Comparison of ENCODE assay signal across 8 cellular contexts in the genomic region with DNA sequence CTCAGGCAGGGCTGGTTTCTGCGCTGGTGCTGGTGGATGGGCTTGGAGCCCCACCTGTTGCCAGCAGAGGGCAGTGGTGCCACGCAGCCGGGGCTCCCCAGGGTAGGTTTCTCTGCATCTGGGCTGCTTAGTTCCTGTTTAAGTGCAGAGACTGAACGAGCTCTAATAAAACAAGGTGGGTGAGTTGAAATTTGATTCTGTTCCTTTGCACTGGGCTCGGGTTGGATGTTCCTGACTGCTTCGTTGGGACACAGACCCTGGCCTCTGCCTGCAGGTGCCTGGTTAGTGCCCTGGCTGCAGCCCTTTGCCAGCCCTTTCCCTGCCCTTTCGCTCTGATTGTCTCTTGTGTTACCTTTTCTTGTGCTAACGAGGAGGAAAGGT. TPM values are rescaled to one million over a fixed set of nuclear protein-coding genes. Genes with fewer than 3 reads are reported as not detected.
A peak's percentile ranks its signal among the peaks of the same experiment; 100 is the strongest.
DNase-seq lines count a peak whose midpoint lies in the region; ATAC-seq and TF ChIP-seq lines count a peak whose summit lies in the region.

No MANE protein-coding gene starts in this region.

- peak; percentile 56 for ATAC-seq in HG02798 (IDR thresholded peaks at IDR 0.05; ENCODE audit: poor library complexity, unreplicated experiment)
- ATAC-seq in GM19467 (IDR thresholded peaks at IDR 0.05; ENCODE audit: unreplicated experiment): no peak

- peak in 1 of 3 donors; percentile 79 for TF ChIP-seq CTCF in lower leg skin (IDR thresholded peaks at IDR 0.05)

- no peak for TF ChIP-seq POLR2A in lower leg skin (IDR thresholded peaks at IDR 0.05)

- WGBS in lower leg skin, 2 donors: 22 to 23% methylated on average over 7 to 8 of the region's 8 CpGs

- no peak overlapping the region for H3K4me3 ChIP-seq in lower leg skin (ENCODE audit: low read depth, poor library complexity, severe bottlenecking)

- DNase-seq in DMS 273 treated with DMSO at 0.1 percent for 48 hours (lab: John Stamatoyannopoulos, UW) (peak; percentile 21), NCI-H748 (lab: John Stamatoyannopoulos, UW; ENCODE audit: unreplicated experiment) (peak; percentile 65), dermis blood vessel endothelial cell (peak; percentile 90), lower leg skin (ENCODE audit: low spot score in 2 of 2) (peak; percentile 77 to 96)
- peak; percentile 70 to 72 for DNase-seq in activated CD4-positive, alpha-beta T cell treated with anti-CD3 and anti-CD28 coated beads, Interleukin-2, amount 50 U/mL, for 24 hours (ENCODE audit: low read depth in 1 of 2, low spot score in 1 of 2)
- DNase-seq in stimulated activated CD4-positive, alpha-beta T cell treated with anti-CD3 and anti-CD28 coated beads, TNF-alpha, amount 100 ng/mL, for 24 hours (ENCODE audit: low read depth in 3 of 3): peak; percentile 55 to 75 (median 69)

- intact Hi-C loops in lower leg skin (cut with DNase I; ENCODE audit: low total_unique reads): loop anchor here (10.0 kb wide), 2 partner anchors 103 to 133 kb away; no protein-coding TSS in a partner anchor

RNA-seq across cellular contexts. Expression of gene TBCD, which starts 30.0 kb away (rescaled TPM):
- total RNA-seq in dermis blood vessel endothelial cell (50.9 and 78.6 TPM in 2 replicates), lower leg skin (10 to 100 TPM; 38.7 to 73.4 (median 51.5) TPM)

RNA-seq across cellular contexts. Expression of gene FN3K, which starts 46.5 kb away (rescaled TPM):
- total RNA-seq in dermis blood vessel endothelial cell (7.0 and 8.5 TPM in 2 replicates), lower leg skin (1 to 10 TPM; 1.4 to 4.8 (median 3.3) TPM)

RNA-seq across cellular contexts. Expression of gene ZNF750, which starts 57.9 kb away (rescaled TPM):
- 0.05 TPM in 1 of 2 replicates, not detected in the other for total RNA-seq in dermis blood vessel endothelial cell
- total RNA-seq in lower leg skin: 100 to 1,000 TPM; 202 to 426 (median 294) TPM

Comparison
In these comparisons a context has a peak if more than half of its experiments do, and no peak if none do; other contexts are left out.
1. DNase-seq: peak in every context shown above with its lines; median percentile 90 in dermis blood vessel endothelial cell; 86 in lower leg skin; 71 in activated CD4-positive, alpha-beta T cell treated with anti-CD3 and anti-CD28 coated beads, Interleukin-2, amount 50 U/mL, for 24 hours; 69 in stimulated activated CD4-positive, alpha-beta T cell treated with anti-CD3 and anti-CD28 coated beads, TNF-alpha, amount 100 ng/mL, for 24 hours; 65 in NCI-H748; 21 in DMS 273 treated with DMSO at 0.1 percent for 48 hours.
2. RNA of gene ZNF750, which starts 57.9 kb away (total RNA-seq): 202 to 426 TPM in lower leg skin; 0.05 TPM in dermis blood vessel endothelial cell; every median in the first group is over 100 times any median in the second.